Comparison of ENCODE assay signal across 2 cellular contexts in genomic region chr2:85908506-85908905, GRCh38.
TF ChIP-seq lines count a peak whose summit lies in the region.

No MANE protein-coding gene starts in this region.

TF ChIP-seq in HCT116, 20 proteins besides CTCF, POLR2A, EP300 and RAD21:
- TF ChIP-seq EZH2 (IDR thresholded peaks at IDR 0.05) (no peak), EGR1 (IDR thresholded peaks at IDR 0.05; ENCODE audit: low read depth) (no peak), ZBTB33 (IDR thresholded peaks at IDR 0.05; ENCODE audit: extremely low read depth, insufficient replicate concordance, low read length) (no peak), TCF7L2 (IDR thresholded peaks at IDR 0.05; ENCODE audit: borderline replicate concordance, extremely low read depth, insufficient read depth, insufficient read length) (peak; percentile 41), CEBPB (IDR thresholded peaks at IDR 0.05; ENCODE audit: low read depth) (no peak)

TF ChIP-seq in K562, 482 proteins besides CTCF, POLR2A, EP300 and RAD21:
- TF ChIP-seq RBM25 (IDR thresholded peaks at IDR 0.05; ENCODE audit: low read depth, low read length, severe bottlenecking) (peak; percentile 90), GTF2F1 (IDR thresholded peaks at IDR 0.05; ENCODE audit: low read depth, low read length) (no peak), PML (IDR thresholded peaks at IDR 0.05; ENCODE audit: low read length) (no peak)
